ENCODE assay signal across 15 cellular contexts in genomic region chr2:16397681-16398475, GRCh38.
DNase-seq lines count a peak whose midpoint lies in the region; ATAC-seq and TF ChIP-seq lines count a peak whose summit lies in the region.
"Had no signal": no experiment of that assay in that cellular context is flagged by ENCODE, and none has a peak within 500 bp of the region (broad histone marks: within the 10 kb centered on the region; RNA-seq: fewer than 3 reads in every experiment).

No MANE protein-coding gene starts in this region.

- H3K27me3 ChIP-seq in Caco-2 (replicated peaks; ENCODE audit: control insufficient read depth, insufficient read depth, low read length) (no peaks in the 10 kb centered on the region), SJCRH30 (no peaks in the 10 kb centered on the region), body of pancreas (no peaks in the 10 kb centered on the region)
- H3K27me3 ChIP-seq: BLaER1 treated with 17β-estradiol and CSF1 and Interleukin-3, amounts not matched to agents 10 nM and 100 nM had no signal

- no peak for ATAC-seq in body of pancreas
- ATAC-seq: CD8-positive, alpha-beta T cell had no signal

- no TSS peak for BruUV-seq in Caco-2 (replicated peaks; lab: Mats Ljungman, UMichigan)

- H3K4me1 ChIP-seq in Caco-2 (peaks cover 63% of the 10 kb centered on the region), SJCRH30 (peaks cover 23% of the 10 kb centered on the region), body of pancreas (peaks cover 10% of the 10 kb centered on the region)

- intact Hi-C loops in Caco-2 (cut with micrococcal nuclease; ENCODE audit: unreplicated experiment): no loop called here
- intact Hi-C loops in body of pancreas (cut with DNase I): no loop called here

- peak overlapping the region; percentile 48 for H3K27ac Mint-ChIP-seq in Caco-2 (ENCODE audit: unreplicated experiment)
- H3K27ac Mint-ChIP-seq in nephron progenitor cell: peak overlapping the region; percentile 44
- H3K27ac Mint-ChIP-seq: CD4-positive, alpha-beta T cell; CD8-positive, alpha-beta T cell had no signal

- H3K36me3 Mint-ChIP-seq in Caco-2 (ENCODE audit: insufficient read depth, unreplicated experiment) (peaks cover 6% of the 10 kb centered on the region), nephron progenitor cell (ENCODE audit: low read depth) (no peaks in the 10 kb centered on the region)
- H3K36me3 Mint-ChIP-seq: CD8-positive, alpha-beta T cell had no signal

- no peak for DNase-seq in Caco-2
- peak; percentile 46 to 81 for DNase-seq in SJCRH30
- no peak for DNase-seq in nephron progenitor cell
- DNase-seq in body of pancreas: no peak
- DNase-seq in RPMI8226: no peak
- DNase-seq in iPS-NIHi11 (ENCODE audit: low spot score): no peak
- DNase-seq: 8988T; ACHN; CD4-positive, alpha-beta T cell; CD8-positive, alpha-beta T cell; DMS 273 treated with DMSO at 0.1 percent for 48 hours; DMS79 treated with DMSO at 0.1 percent for 48 hours; GF-D8 had no signal

- no peak overlapping the region for H3K4me3 ChIP-seq in Caco-2 (ENCODE audit: low read depth, low read length)
- no peak overlapping the region for H3K4me3 ChIP-seq in SJCRH30
- H3K4me3 ChIP-seq in body of pancreas: no peak overlapping the region
- H3K4me3 ChIP-seq: BLaER1 treated with 17β-estradiol and CSF1 and Interleukin-3, amounts not matched to agents 10 nM and 100 nM had no signal

- H3K9me3 Mint-ChIP-seq in Caco-2 (ENCODE audit: unreplicated experiment) (peaks cover 14% of the 10 kb centered on the region), nephron progenitor cell (no peaks in the 10 kb centered on the region)
- H3K9me3 Mint-ChIP-seq: CD8-positive, alpha-beta T cell had no signal

- H3K36me3 ChIP-seq in Caco-2 (ENCODE audit: control insufficient read depth, insufficient read depth, low read length): peaks cover 2% of the 10 kb centered on the region; the same call in 1 of the 2 replicates
- H3K36me3 ChIP-seq in SJCRH30: no peaks in the 10 kb centered on the region
- H3K36me3 ChIP-seq in body of pancreas (replicated peaks in 1 of 2; ENCODE audit: insufficient read depth in 1 of 2, low read depth in 2 of 2): no peaks in the 10 kb centered on the region
- H3K36me3 ChIP-seq: BLaER1 treated with 17β-estradiol and CSF1 and Interleukin-3, amounts not matched to agents 10 nM and 100 nM had no signal

- CTCF ChIA-PET in Caco-2 (lab: Charles Lee): interaction anchor here (1.0 kb wide), 1 partner anchor 10 kb away, joined by 4 read pairs; no protein-coding TSS in a partner anchor

- TF ChIP-seq CTCF in Caco-2 (IDR thresholded peaks at IDR 0.05; ENCODE audit: insufficient read depth in 1 of 2, low read depth in 1 of 2, low read length in 1 of 2, severe bottlenecking in 1 of 2, unreplicated experiment in 1 of 2) (no peak), nephron progenitor cell (IDR thresholded peaks at IDR 0.05) (no peak), body of pancreas (IDR thresholded peaks at IDR 0.05) (no peak)

- H3K27me3 Mint-ChIP-seq in Caco-2 (ENCODE audit: insufficient read depth, unreplicated experiment) (no peaks in the 10 kb centered on the region), nephron progenitor cell (ENCODE audit: low read depth, poor library complexity) (no peaks in the 10 kb centered on the region)
- H3K27me3 Mint-ChIP-seq: CD4-positive, alpha-beta T cell had no signal

- peaks cover 18% of the 10 kb centered on the region for H3K4me1 Mint-ChIP-seq in Caco-2 (ENCODE audit: low read depth, unreplicated experiment)
- H3K4me1 Mint-ChIP-seq in nephron progenitor cell: peaks cover 29% of the 10 kb centered on the region

- H3K27ac ChIP-seq in SJCRH30: no peak overlapping the region
- H3K27ac ChIP-seq in body of pancreas: no peak overlapping the region
- H3K27ac ChIP-seq: BLaER1 treated with 17β-estradiol and CSF1 and Interleukin-3, amounts not matched to agents 10 nM and 100 nM; C4-2B had no signal

- TF ChIP-seq POLR2A in body of pancreas (IDR thresholded peaks at IDR 0.05): no peak

- H3K9me3 ChIP-seq in Caco-2 (0 out of 2 replicates have a peak, but pooled peaks cover 7% of the 10 kb centered on the region), SJCRH30 (replicated peaks) (no peaks in the 10 kb centered on the region), body of pancreas (no peaks in the 10 kb centered on the region)
- H3K9me3 ChIP-seq: BLaER1 treated with 17β-estradiol and CSF1 and Interleukin-3, amounts not matched to agents 10 nM and 100 nM had no signal

- WGBS in body of pancreas, 2 donors: 75 to 84% methylated on average over 6 of the region's 6 CpGs

- H3K4me3 Mint-ChIP-seq in Caco-2 (ENCODE audit: unreplicated experiment) (no peak overlapping the region), nephron progenitor cell (no peak overlapping the region)
- H3K4me3 Mint-ChIP-seq: CD4-positive, alpha-beta T cell; CD8-positive, alpha-beta T cell had no signal

- POLR2A ChIA-PET in Caco-2 (lab: Charles Lee): no interaction called here

Comparison
In these comparisons a context has a peak if more than half of its experiments do, and no peak if none do; other contexts are left out.
1. DNase-seq: peak in SJCRH30 (2 of 2); none in Caco-2 (0 of 2), nephron progenitor cell (single experiment), body of pancreas (0 of 4), RPMI8226 (single experiment) and iPS-NIHi11 (single experiment).